Comparison of ENCODE assay signal across 8 cellular contexts in the genomic region with DNA sequence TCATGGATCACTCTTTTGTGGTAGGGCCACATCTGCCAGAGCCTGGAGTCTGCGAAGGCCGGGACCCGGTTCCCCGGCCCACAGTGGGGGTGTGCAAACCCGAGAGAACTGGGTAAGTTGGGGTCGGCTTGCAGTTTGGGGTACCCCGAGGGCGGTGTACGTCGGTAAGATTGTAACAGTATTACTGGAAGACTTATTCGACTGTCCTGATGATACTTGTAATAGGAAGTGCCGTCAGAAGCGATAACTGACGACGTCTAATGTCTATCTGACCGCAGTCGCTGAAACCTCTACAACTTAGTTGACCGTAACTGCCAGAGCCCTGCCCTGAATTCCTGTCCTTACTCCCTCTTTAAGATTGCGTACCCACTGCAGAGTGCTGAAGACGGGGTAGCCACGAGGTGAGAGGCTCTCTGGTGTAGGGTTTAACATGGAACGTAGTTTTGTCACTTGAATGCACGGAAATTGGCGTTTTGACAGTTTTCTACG. TPM values are rescaled to one million over a fixed set of nuclear protein-coding genes. Genes with fewer than 3 reads are reported as not detected.
DNase-seq lines count a peak whose midpoint lies in the region; TF ChIP-seq lines count a peak whose summit lies in the region.

No MANE protein-coding gene starts in this region.

- H3K4me1 Mint-ChIP-seq in activated naive CD4-positive, alpha-beta T cell treated with anti-CD3 and anti-CD28 coated beads for 36 hours (ENCODE audit: low read depth): peaks cover 46% of the 10 kb centered on the region

- CTCF ChIA-PET in activated naive CD4-positive, alpha-beta T cell treated with anti-CD3 and anti-CD28 coated beads for 36 hours (lab: Charles Lee): interaction anchor here (1.5 to 2.9 kb wide), 4 partner anchors 11 to 76 kb away, joined by 3 to 17 read pairs (median 6); no protein-coding TSS in a partner anchor

- peak overlapping the region; percentile 68 to 85 for H3K27ac ChIP-seq in coronary artery

- no peak for TF ChIP-seq CTCF in coronary artery (IDR thresholded peaks at IDR 0.05)

- no peaks in the 10 kb centered on the region for H3K27me3 Mint-ChIP-seq in activated naive CD4-positive, alpha-beta T cell treated with anti-CD3 and anti-CD28 coated beads for 36 hours (ENCODE audit: low read depth)

- no peaks in the 10 kb centered on the region for H3K9me3 Mint-ChIP-seq in activated naive CD4-positive, alpha-beta T cell treated with anti-CD3 and anti-CD28 coated beads for 36 hours

- H3K27me3 ChIP-seq in mononuclear cell (ENCODE audit: insufficient read depth, low read length): no peaks in the 10 kb centered on the region

- H3K36me3 Mint-ChIP-seq in activated naive CD4-positive, alpha-beta T cell treated with anti-CD3 and anti-CD28 coated beads for 36 hours (ENCODE audit: low read depth): peaks cover 53% of the 10 kb centered on the region

- H3K4me3 Mint-ChIP-seq in activated naive CD4-positive, alpha-beta T cell treated with anti-CD3 and anti-CD28 coated beads for 36 hours: peak overlapping the region; percentile 99

- H3K9me3 ChIP-seq in mononuclear cell (ENCODE audit: low read depth, low read length): no peaks in the 10 kb centered on the region

- intact Hi-C loops in activated naive CD4-positive, alpha-beta T cell treated with anti-CD3 and anti-CD28 coated beads for 36 hours (cut with micrococcal nuclease): loop anchor here (1.0 to 5.0 kb wide), 5 partner anchors 77 to 411 kb away; partner anchors contain the start of gene ZNF624

- peak overlapping the region; percentile 99 for H3K27ac Mint-ChIP-seq in activated naive CD4-positive, alpha-beta T cell treated with anti-CD3 and anti-CD28 coated beads for 36 hours

- peak; percentile 37 for DNase-seq in activated naive CD4-positive, alpha-beta T cell treated with anti-CD3 and anti-CD28 coated beads for 36 hours
- DNase-seq in activated naive CD4-positive, alpha-beta T cell (lab: John Stamatoyannopoulos, UW): no peak
- DNase-seq in NCI-H69 (lab: John Stamatoyannopoulos, UW) (peak; percentile 28), coronary artery (ENCODE audit: low spot score) (no peak), islet precursor cell (no peak), activated gamma-delta T cell treated with Interleukin-2 at 50 U/mL for 16 hours (no peak)
- no peak for DNase-seq in stimulated activated CD4-positive, alpha-beta T cell treated with anti-CD3 and anti-CD28 coated beads, Interleukin-4, amount 100 ng/mL, for 4 hours

- H3K4me3 ChIP-seq in coronary artery (peak overlapping the region; percentile 81), mononuclear cell (ENCODE audit: low read length) (peak overlapping the region; percentile 81)

- H3K4me1 ChIP-seq in mononuclear cell (ENCODE audit: insufficient read depth, low read length): peaks cover 49% of the 10 kb centered on the region

RNA-seq across cellular contexts. Expression of gene TRPV2, which starts 24.0 kb away (rescaled TPM):
- total RNA-seq in activated naive CD4-positive, alpha-beta T cell treated with anti-CD3 and anti-CD28 coated beads for 36 hours: 10 to 100 TPM; 23.7 to 24.8 TPM
- 23.1 TPM for total RNA-seq in mononuclear cell

RNA-seq across cellular contexts. Expression of gene LRRC75A, which starts 52.6 kb away (rescaled TPM):
- total RNA-seq in activated naive CD4-positive, alpha-beta T cell treated with anti-CD3 and anti-CD28 coated beads for 36 hours: under 1 TPM; 0.69 to 0.79 TPM
- total RNA-seq in mononuclear cell: 2.2 TPM

RNA-seq across cellular contexts. Expression of gene UBB, which starts 58.5 kb away (rescaled TPM):
- total RNA-seq in activated naive CD4-positive, alpha-beta T cell treated with anti-CD3 and anti-CD28 coated beads for 36 hours: 1,000 to 10,000 TPM; 1,579 to 1,628 TPM
- total RNA-seq in mononuclear cell: 1,077 TPM

Comparison
In these comparisons a context has a peak if more than half of its experiments do, and no peak if none do; other contexts are left out.
1. DNase-seq: peak in activated naive CD4-positive, alpha-beta T cell treated with anti-CD3 and anti-CD28 coated beads for 36 hours (single experiment) and NCI-H69 (single experiment); none in activated naive CD4-positive, alpha-beta T cell (0 of 4), coronary artery (single experiment), islet precursor cell (single experiment), activated gamma-delta T cell treated with Interleukin-2 at 50 U/mL for 16 hours (single experiment) and stimulated activated CD4-positive, alpha-beta T cell treated with anti-CD3 and anti-CD28 coated beads, Interleukin-4, amount 100 ng/mL, for 4 hours (0 of 2).